In genomic region chr16:24537474-24538337, GRCh38 we compare ENCODE assay signal across 14 cellular contexts. TPM values are rescaled to one million over a fixed set of nuclear protein-coding genes. Genes with fewer than 3 reads are reported as not detected.
DNase-seq lines count a peak whose midpoint lies in the region; ATAC-seq and TF ChIP-seq lines count a peak whose summit lies in the region.
"Had no signal": no experiment of that assay in that cellular context is flagged by ENCODE, and none has a peak within 500 bp of the region (broad histone marks: within the 10 kb centered on the region; RNA-seq: fewer than 3 reads in every experiment).

No MANE protein-coding gene starts in this region.

- in situ Hi-C loops in Panc1 (cut with HindIII; ENCODE audit: low pct_unique_long_range_greater_than_20kb, low sequenced_read_pairs): no loop called here

- peaks cover 33% of the 10 kb centered on the region for H3K79me2 ChIP-seq in ACC112 (ENCODE audit: control insufficient read depth, insufficient read depth, low read length, unreplicated experiment)

- CTCF ChIA-PET in Panc1 (lab: Charles Lee): no interaction called here

- no peak for ATAC-seq in Panc1
- ATAC-seq in GM21529 (IDR thresholded peaks at IDR 0.05; ENCODE audit: unreplicated experiment): no peak
- ATAC-seq in GM18511 (IDR thresholded peaks at IDR 0.05; ENCODE audit: unreplicated experiment): no peak
- ATAC-seq in GM21723 (IDR thresholded peaks at IDR 0.05; ENCODE audit: unreplicated experiment): no peak

- H3K27ac ChIP-seq in ACC112 (ENCODE audit: low read depth, low read length) (no peak overlapping the region), Panc1 (ENCODE audit: low read length) (0 out of 2 replicates have a peak overlapping the region, but pooled peaks have one; percentile 84)

- H2AFZ ChIP-seq in ACC112 (ENCODE audit: low read length, unreplicated experiment): peak overlapping the region; percentile 49

- H3K36me3 ChIP-seq in ACC112 (ENCODE audit: insufficient read depth, low read length): no peaks in the 10 kb centered on the region
- H3K36me3 ChIP-seq in Panc1 (ENCODE audit: control insufficient read depth, insufficient read depth, low read length): peaks cover 4% of the 10 kb centered on the region
- H3K36me3 ChIP-seq: cardiac muscle cell had no signal

- TF ChIP-seq CTCF in Panc1 (IDR thresholded peaks at IDR 0.05): no peak
- TF ChIP-seq CTCF in fibroblast of pulmonary artery (IDR thresholded peaks at IDR 0.05; ENCODE audit: low read length, missing control alignments): no peak

- intact Hi-C loops in Panc1 (cut with micrococcal nuclease; ENCODE audit: unreplicated experiment): no loop called here

- H3K4me3 ChIP-seq in ACC112 (ENCODE audit: low read depth, low read length) (no peak overlapping the region), Panc1 (ENCODE audit: low read depth in 2 of 2, low read length in 2 of 2) (no peak overlapping the region), fibroblast of pulmonary artery (replicated peaks; ENCODE audit: low read depth, low read length) (no peak overlapping the region)
- H3K4me3 ChIP-seq: lung had no signal

- POLR2A ChIA-PET in Panc1 (lab: Charles Lee): no interaction called here

- no peaks in the 10 kb centered on the region for H3K9me3 ChIP-seq in Panc1 (ENCODE audit: control insufficient read depth, insufficient read depth, low read depth, low read length)

- H3K27me3 ChIP-seq in ACC112 (ENCODE audit: insufficient read depth, low read length) (no peaks in the 10 kb centered on the region), Panc1 (ENCODE audit: control insufficient read depth, insufficient read depth, low read length) (no peaks in the 10 kb centered on the region)
- H3K27me3 ChIP-seq: cardiac muscle cell had no signal

- DNase-seq in CMK (ENCODE audit: low read depth) (peak; percentile 54), Panc1 (ENCODE audit: low read depth, low spot score) (no peak), fibroblast of pulmonary artery (ENCODE audit: low read depth) (peak; percentile 31)
- DNase-seq in activated CD8-positive, alpha-beta memory T cell treated with anti-CD3 and anti-CD28 coated beads, Interleukin-2, amount 50 U/mL, for 4 hours: no peak
- DNase-seq: H7; hypothalamus; NCI-H187 treated with DMSO at 0.1 percent for 48 hours; stimulated activated naive CD4-positive, alpha-beta T cell treated with Interleukin-2 at 50 U/mL for 16 hours had no signal

- H3K4me1 ChIP-seq in ACC112 (ENCODE audit: control insufficient read depth, insufficient read depth, low read length, unreplicated experiment) (peaks cover 18% of the 10 kb centered on the region), Panc1 (ENCODE audit: control insufficient read depth, insufficient read depth, low read length) (peaks cover 16% of the 10 kb centered on the region)

- BruUV-seq in Panc1 (replicated peaks; lab: Mats Ljungman, UMichigan): no TSS peak

RNA-seq across cellular contexts. Expression of gene RBBP6, which starts 1.7 kb away (rescaled TPM):
- total RNA-seq in Panc1 (2021; ENCODE audit: unreplicated experiment): 42.7 TPM
- polyA plus RNA-seq in Panc1 (2012; ENCODE audit: insufficient read length): 17.2 TPM

Comparison
In these comparisons a context has a peak if more than half of its experiments do, and no peak if none do; other contexts are left out.
1. DNase-seq: peak in CMK (single experiment) and fibroblast of pulmonary artery (single experiment); none in Panc1 (single experiment) and activated CD8-positive, alpha-beta memory T cell treated with anti-CD3 and anti-CD28 coated beads, Interleukin-2, amount 50 U/mL, for 4 hours (single experiment).